Comparison of ENCODE assay signal across 21 cellular contexts in the genomic region with DNA sequence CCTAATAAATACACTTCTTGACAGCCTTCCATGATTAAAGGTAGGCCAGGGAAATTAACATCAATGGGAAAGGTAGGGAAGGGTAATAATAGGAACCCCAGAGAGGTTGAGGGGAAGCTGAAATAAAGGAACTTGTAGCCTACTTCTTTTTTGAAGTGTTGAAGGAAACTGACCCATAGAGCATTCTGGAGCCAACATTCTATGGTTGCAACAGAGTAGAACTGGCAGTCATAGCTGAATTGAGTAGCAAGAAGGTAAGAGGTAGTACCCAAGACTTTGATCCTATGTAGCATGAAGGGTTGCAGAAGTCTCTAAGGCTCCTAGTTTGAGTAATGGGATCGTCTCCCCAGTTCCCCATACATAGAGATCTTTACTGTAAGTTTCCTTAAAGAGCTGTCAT.
"Had no signal": no experiment of that assay in that cellular context is flagged by ENCODE, and none has a peak within 500 bp of the region (broad histone marks: within the 10 kb centered on the region; RNA-seq: fewer than 3 reads in every experiment).

No MANE protein-coding gene starts in this region.

- DNase-seq: activated CD4-positive, alpha-beta T cell treated with anti-CD3 and anti-CD28 coated beads, Interleukin-2, amount 10 ng/mL, durations not matched to agents 24 days and 14 days; activated CD8-positive, alpha-beta T cell treated with anti-CD3 and anti-CD28 coated beads for 36 hours; activated naive CD8-positive, alpha-beta T cell treated with anti-CD3 and anti-CD28 coated beads, Interleukin-2, amount 50 U/mL, for 24 hours; activated T-cell treated with anti-CD3 and anti-CD28 coated beads, Interleukin-2, amount 50 U/mL, for 4 hours; amygdala; central memory CD4-positive, alpha-beta T cell; head of caudate nucleus; hippocampal formation; midbrain; naive thymus-derived CD8-positive, alpha-beta T cell; occipital lobe; stimulated activated CD4-positive, alpha-beta T cell treated with anti-CD3 and anti-CD28 coated beads, Interleukin-15, amount 100 ng/mL, for 24 hours; stimulated activated CD4-positive, alpha-beta T cell treated with anti-CD3 and anti-CD28 coated beads, Interleukin-2, amount 100 ng/mL, for 24 hours; stimulated activated naive B cell treated with anti-CD40 and anti-IgM and Interleukin-4, amounts not matched to agents 10 μg/mL and 1 μg/mL and 100 μg/mL, for 72 hours; stomach; thyroid gland; upper lobe of left lung had no signal

- ATAC-seq: activated CD8-positive, alpha-beta T cell treated with anti-CD3 and anti-CD28 coated beads for 36 hours; activated naive CD8-positive, alpha-beta T cell treated with anti-CD3 and anti-CD28 coated beads, Interleukin-2, amount 50 U/mL, for 24 hours; activated T-cell treated with anti-CD3 and anti-CD28 coated beads, Interleukin-2, amount 50 U/mL, for 4 hours; activated T-helper 17 cell treated with anti-CD3 and anti-CD28 coated beads, Interleukin-2, amount 50 U/mL, for 72 hours; naive thymus-derived CD8-positive, alpha-beta T cell; stimulated activated naive B cell treated with anti-CD40 and anti-IgM and Interleukin-4, amounts not matched to agents 10 μg/mL and 1 μg/mL and 100 μg/mL, for 72 hours had no signal

- FAIRE-seq: endothelial cell of umbilical vein, keratinocyte, TTC549 had no signal
